In genomic region chr13:41384749-41385503, GRCh38 we compare ENCODE assay signal across 14 cellular contexts.
DNase-seq lines count a peak whose midpoint lies in the region; TF ChIP-seq lines count a peak whose summit lies in the region.
"Had no signal": no experiment of that assay in that cellular context is flagged by ENCODE, and none has a peak within 500 bp of the region (broad histone marks: within the 10 kb centered on the region; RNA-seq: fewer than 3 reads in every experiment).

No MANE protein-coding gene starts in this region.

- no peaks in the 10 kb centered on the region for H3K36me3 Mint-ChIP-seq in type B pancreatic cell

- peaks cover 14% of the 10 kb centered on the region for H3K27me3 Mint-ChIP-seq in type B pancreatic cell

- no peak for DNase-seq in left ventricle myocardium inferior
- no peak for DNase-seq in cardiac septum (ENCODE audit: low spot score)
- DNase-seq in RWPE1 (ENCODE audit: low spot score): peak; percentile 18
- DNase-seq in fibroblast of the aortic adventitia (ENCODE audit: low read depth): peak; percentile 27
- no peak for DNase-seq in type B pancreatic cell (ENCODE audit: extremely low spot score, unreplicated experiment)
- DNase-seq in activated CD8-positive, alpha-beta memory T cell treated with anti-CD3 and anti-CD28 coated beads, Interleukin-2, amount 50 U/mL, for 48 hours: no peak
- no peak for DNase-seq in suprapubic skin (ENCODE audit: low spot score in 2 of 2)
- no peak for DNase-seq in globus pallidus (ENCODE audit: low spot score)
- DNase-seq: activated gamma-delta T cell, GOT3, hypothalamus, SHP77 treated with DMSO at 0.1 percent for 48 hours, small intestine, tibial artery had no signal

- H3K27me3 ChIP-seq in left ventricle myocardium inferior (ENCODE audit: low read depth): no peaks in the 10 kb centered on the region
- H3K27me3 ChIP-seq in suprapubic skin: no peaks in the 10 kb centered on the region
- H3K27me3 ChIP-seq: tibial artery had no signal

- intact Hi-C loops in left ventricle myocardium inferior (cut with micrococcal nuclease) (no loop called here), cardiac septum (cut with DNase I) (no loop called here)

- peak; percentile 57 for TF ChIP-seq CTCF in left ventricle myocardium inferior (IDR thresholded peaks at IDR 0.05; ENCODE audit: borderline replicate concordance)
- peak; percentile 33; the same call in 1 of the 2 replicates for TF ChIP-seq CTCF in RWPE1 (conservative IDR thresholded peaks at IDR 0.05; ENCODE audit: low read depth)
- peak; percentile 40 for TF ChIP-seq CTCF in fibroblast of the aortic adventitia (IDR thresholded peaks at IDR 0.05; ENCODE audit: insufficient read depth, low read length)
- TF ChIP-seq CTCF in type B pancreatic cell (conservative IDR thresholded peaks at IDR 0.05): peak; percentile 72
- TF ChIP-seq CTCF in suprapubic skin (IDR thresholded peaks at IDR 0.05): peak in 1 of 2 donors; percentile 30

- no peak for TF ChIP-seq POLR2A in suprapubic skin (IDR thresholded peaks at IDR 0.05)

- H3K4me3 ChIP-seq in left ventricle myocardium inferior (no peak overlapping the region), fibroblast of the aortic adventitia (ENCODE audit: low read depth, low read length) (no peak overlapping the region), suprapubic skin (no peak overlapping the region)
- H3K4me3 ChIP-seq: tibial artery had no signal

- H3K36me3 ChIP-seq in left ventricle myocardium inferior (no peaks in the 10 kb centered on the region), suprapubic skin (no peaks in the 10 kb centered on the region)
- H3K36me3 ChIP-seq: tibial artery had no signal

- no peak overlapping the region for H3K27ac ChIP-seq in left ventricle myocardium inferior (replicated peaks)
- H3K27ac ChIP-seq in RWPE1: no peak overlapping the region
- H3K27ac ChIP-seq in suprapubic skin: no peak overlapping the region
- H3K27ac ChIP-seq: tibial artery had no signal

- no peak overlapping the region for H3K4me3 Mint-ChIP-seq in type B pancreatic cell

- H3K27ac Mint-ChIP-seq in type B pancreatic cell: no peak overlapping the region

- POLR2A ChIA-PET in RWPE1 (lab: Yijun Ruan, JAX; ENCODE audit: low non-redundant PET): no interaction called here

- H3K9me3 ChIP-seq in left ventricle myocardium inferior (replicated peaks): no peaks in the 10 kb centered on the region
- H3K9me3 ChIP-seq in suprapubic skin: no peaks in the 10 kb centered on the region
- H3K9me3 ChIP-seq: tibial artery had no signal

- peaks cover 12% of the 10 kb centered on the region for H3K4me1 Mint-ChIP-seq in type B pancreatic cell (ENCODE audit: unreplicated experiment)

- WGBS in suprapubic skin: 84% methylated on average over 20 of the region's 20 CpGs

- H3K9me3 Mint-ChIP-seq in type B pancreatic cell: no peaks in the 10 kb centered on the region

- H3K4me1 ChIP-seq in left ventricle myocardium inferior (peaks cover 22% of the 10 kb centered on the region), suprapubic skin (no peaks in the 10 kb centered on the region)

- CTCF ChIA-PET in RWPE1 (lab: Yijun Ruan, JAX): interaction anchor here (1.1 to 1.2 kb wide), 2 partner anchors 267 to 280 kb away, joined by 3 to 5 read pairs; no protein-coding TSS in a partner anchor

- TF ChIP-seq EP300 in suprapubic skin (IDR thresholded peaks at IDR 0.05): no peak

Comparison
In these comparisons a context has a peak if more than half of its experiments do, and no peak if none do; other contexts are left out.
1. DNase-seq: peak in RWPE1 (single experiment) and fibroblast of the aortic adventitia (single experiment); none in left ventricle myocardium inferior (single experiment), cardiac septum (single experiment), type B pancreatic cell (single experiment), activated CD8-positive, alpha-beta memory T cell treated with anti-CD3 and anti-CD28 coated beads, Interleukin-2, amount 50 U/mL, for 48 hours (single experiment), suprapubic skin (0 of 2) and globus pallidus (single experiment).